1 cellular context compared by ENCODE assay signal in the genomic region with DNA sequence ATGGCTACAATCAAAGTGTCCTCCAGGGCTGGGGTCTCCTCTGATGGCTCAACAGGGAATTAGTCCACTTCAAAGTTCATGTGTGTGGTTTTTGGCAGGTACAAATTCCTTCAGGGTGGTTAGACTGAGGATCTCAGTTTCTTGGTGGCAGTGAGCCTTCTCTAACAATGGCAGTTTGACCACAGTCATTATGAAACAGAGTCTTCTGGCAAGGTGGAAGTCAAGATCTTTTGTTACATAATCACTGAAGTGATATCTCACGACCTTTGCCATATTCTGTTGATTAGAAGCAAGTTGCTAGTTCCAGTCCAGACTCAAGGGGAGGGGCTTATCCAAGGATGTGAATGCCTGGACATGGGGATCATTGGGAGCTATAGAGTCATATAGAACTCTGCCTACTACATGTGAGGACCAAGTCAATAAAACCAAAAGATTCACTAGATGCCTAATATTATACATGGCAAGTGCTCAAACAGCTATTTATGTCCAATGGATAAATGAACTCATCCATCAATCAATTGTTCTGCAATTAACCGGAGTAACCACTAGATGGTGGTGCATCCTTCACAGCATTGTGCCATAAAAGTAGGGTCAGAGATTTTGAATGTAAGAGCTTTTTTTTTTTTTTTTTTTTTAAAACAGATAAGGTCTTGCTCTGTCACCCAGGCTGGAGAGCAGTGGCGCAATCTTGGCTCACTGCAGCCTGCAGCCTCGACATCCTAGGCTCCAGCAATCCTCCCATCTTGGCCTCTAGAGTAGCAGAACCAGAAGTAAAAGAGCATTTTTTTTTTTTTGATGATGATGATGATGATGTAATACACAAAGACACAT.
TF ChIP-seq lines count a peak whose summit lies in the region.

No MANE protein-coding gene starts in this region.

TF ChIP-seq in GM12878, 131 proteins besides CTCF, POLR2A, EP300 and RAD21 (continued from another document):
- TF ChIP-seq, protein P1, sequence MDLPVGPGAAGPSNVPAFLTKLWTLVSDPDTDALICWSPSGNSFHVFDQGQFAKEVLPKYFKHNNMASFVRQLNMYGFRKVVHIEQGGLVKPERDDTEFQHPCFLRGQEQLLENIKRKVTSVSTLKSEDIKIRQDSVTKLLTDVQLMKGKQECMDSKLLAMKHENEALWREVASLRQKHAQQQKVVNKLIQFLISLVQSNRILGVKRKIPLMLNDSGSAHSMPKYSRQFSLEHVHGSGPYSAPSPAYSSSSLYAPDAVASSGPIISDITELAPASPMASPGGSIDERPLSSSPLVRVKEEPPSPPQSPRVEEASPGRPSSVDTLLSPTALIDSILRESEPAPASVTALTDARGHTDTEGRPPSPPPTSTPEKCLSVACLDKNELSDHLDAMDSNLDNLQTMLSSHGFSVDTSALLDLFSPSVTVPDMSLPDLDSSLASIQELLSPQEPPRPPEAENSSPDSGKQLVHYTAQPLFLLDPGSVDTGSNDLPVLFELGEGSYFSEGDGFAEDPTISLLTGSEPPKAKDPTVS (IDR thresholded peaks at IDR 0.05; ENCODE audit: low read depth, low read length), result no peak
- TF ChIP-seq SMARCA5 (IDR thresholded peaks at IDR 0.05), result no peak
- peak; percentile 72 for TF ChIP-seq ZNF384 (IDR thresholded peaks at IDR 0.05; ENCODE audit: borderline replicate concordance, low read depth, low read length)
- TF ChIP-seq MTA3 (IDR thresholded peaks at IDR 0.05; ENCODE audit: borderline replicate concordance, low read length), result no peak
- no peak for TF ChIP-seq BACH1 (IDR thresholded peaks at IDR 0.05; ENCODE audit: borderline replicate concordance)
- TF ChIP-seq SMC3 (IDR thresholded peaks at IDR 0.05; ENCODE audit: borderline replicate concordance, low read length), result peak; percentile 41; the same call in 1 of the 2 replicates
- no peak for TF ChIP-seq TCF12 (IDR thresholded peaks at IDR 0.05; ENCODE audit: low read depth, low read length)
